ENCODE assay signal across 26 cellular contexts in genomic region chr6:3481640-3482039, GRCh38.
"Had no signal": no experiment of that assay in that cellular context is flagged by ENCODE, and none has a peak within 500 bp of the region (broad histone marks: within the 10 kb centered on the region; RNA-seq: fewer than 3 reads in every experiment).

No MANE protein-coding gene starts in this region.

- ATAC-seq: naive thymus-derived CD8-positive, alpha-beta T cell; psoas muscle; right cardiac atrium; right lobe of liver; stimulated activated memory B cell treated with anti-CD40 and anti-IgM and Interleukin-4, amounts not matched to agents 10 μg/mL and 1 μg/mL and 100 μg/mL, for 72 hours; stimulated activated naive CD8-positive, alpha-beta T cell treated with anti-CD3 and anti-CD28 coated beads, Interleukin-15, amount 100 ng/mL, for 72 hours; stimulated activated naive CD8-positive, alpha-beta T cell treated with anti-CD3 and anti-CD28 coated beads, Interleukin-15, Interleukin-2, amounts not matched to agents 100 U/mL and 50 U/mL, for 24 hours; upper lobe of right lung had no signal

- H3K4me1 ChIP-seq: parathyroid adenoma, psoas muscle, right lobe of liver, sigmoid colon, suprapubic skin, testis, tibial artery, transverse colon, upper lobe of right lung, uterus had no signal

- H3K9ac ChIP-seq: parathyroid adenoma had no signal

- H3K36me3 ChIP-seq: ovary, right lobe of liver, sigmoid colon, suprapubic skin, tibial artery, transverse colon, upper lobe of right lung, uterus had no signal

- DNase-seq: naive thymus-derived CD8-positive, alpha-beta T cell; nephron progenitor cell; occipital lobe; ovary; posterior cingulate gyrus; psoas muscle; right cardiac atrium; right lobe of liver; sigmoid colon; small intestine; stimulated activated CD4-positive, alpha-beta T cell treated with anti-CD3 and anti-CD28 coated beads, Interleukin-1b, Interleukin-23, amount 100 ng/mL, for 48 hours; stimulated activated CD4-positive, alpha-beta T cell treated with anti-CD3 and anti-CD28 coated beads, Interleukin-4, amount 100 ng/mL, for 1 hour; stimulated activated CD4-positive, alpha-beta T cell treated with anti-CD3 and anti-CD28 coated beads, Interleukin-4, amount 100 ng/mL, for 4 hours; stimulated activated CD8-positive, alpha-beta memory T cell treated with anti-CD3 and anti-CD28 coated beads, Interleukin-4, amount 100 ng/mL, for 48 hours; stimulated activated naive CD4-positive, alpha-beta T cell; stimulated activated naive CD8-positive, alpha-beta T cell treated with anti-CD3 and anti-CD28 coated beads, Interleukin-15, amount 100 ng/mL, for 72 hours; stimulated activated naive CD8-positive, alpha-beta T cell treated with anti-CD3 and anti-CD28 coated beads, Interleukin-15, Interleukin-2, amounts not matched to agents 100 U/mL and 50 U/mL, for 24 hours; substantia nigra; testis; tibial artery; transverse colon; upper lobe of right lung; uterus had no signal

- H3K27me3 ChIP-seq: ovary, right lobe of liver, sigmoid colon, testis, transverse colon, uterus had no signal

- H3K27ac ChIP-seq: ovary, parathyroid adenoma, psoas muscle, right lobe of liver, sigmoid colon, suprapubic skin, testis, tibial artery, transverse colon, upper lobe of right lung, uterus had no signal

- H3K9me3 ChIP-seq: psoas muscle, right lobe of liver, sigmoid colon, testis, upper lobe of right lung, uterus had no signal

- H3K4me3 ChIP-seq: ovary, psoas muscle, right lobe of liver, sigmoid colon, suprapubic skin, testis, tibial artery, transverse colon, upper lobe of right lung, uterus had no signal

- H2AFZ ChIP-seq: parathyroid adenoma had no signal
